ENCODE assay signal across 1 cellular context in the genomic region with DNA sequence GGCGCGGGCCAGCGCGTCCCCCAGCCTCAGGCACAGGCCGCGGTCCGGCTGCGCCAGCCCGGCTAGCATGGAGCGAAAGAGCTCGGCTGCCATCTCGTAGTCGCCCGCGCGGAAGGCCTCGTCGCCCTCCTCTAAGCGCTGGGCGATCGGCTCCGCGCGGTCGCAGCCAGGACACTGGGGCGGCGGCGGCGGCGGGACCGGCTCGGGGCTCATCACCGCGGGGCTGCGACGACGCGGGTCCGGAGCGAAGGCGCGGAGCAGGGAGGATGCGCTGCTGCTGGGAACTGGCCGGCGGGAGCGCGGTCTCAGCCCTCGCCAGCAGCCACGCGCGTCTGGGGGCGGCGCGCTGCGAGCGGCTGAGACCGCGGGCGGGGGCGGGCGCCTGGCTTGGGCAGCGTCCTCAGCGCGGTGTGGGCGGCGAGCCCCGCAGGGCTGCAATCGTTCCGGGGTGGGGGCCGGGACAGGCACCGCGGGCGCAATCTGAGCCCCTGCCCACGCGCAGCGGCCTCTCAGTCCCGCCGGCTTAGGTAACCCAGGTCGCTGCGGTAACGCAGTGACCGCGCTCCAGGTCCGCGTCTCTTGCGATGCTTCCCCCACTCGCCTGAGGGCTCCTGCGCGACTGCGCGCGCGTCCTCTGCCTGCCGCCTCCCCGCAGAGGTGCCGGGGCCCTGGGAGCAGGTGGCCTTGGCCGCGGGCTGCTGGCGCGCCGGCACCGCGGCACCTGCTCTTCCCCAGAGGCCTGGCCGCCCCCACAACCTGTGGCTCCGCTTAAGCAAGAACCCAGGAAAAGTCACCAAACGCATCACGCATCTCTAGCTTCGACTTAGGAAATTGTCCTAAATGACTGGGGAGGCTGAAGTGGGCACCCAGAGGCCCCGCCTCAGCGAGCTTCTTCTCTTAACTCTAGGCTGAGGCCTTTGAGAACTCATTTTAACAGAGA.
TF ChIP-seq lines count a peak whose summit lies in the region.

A gene (minus strand): TSS at position 621 of the 940 bp plus-strand sequence. CDS start 408 bp downstream, at position 213.

TF ChIP-seq in K562, 482 proteins besides CTCF, POLR2A, EP300 and RAD21 (continued from another document and continues in another):
- TF ChIP-seq, protein P1, sequence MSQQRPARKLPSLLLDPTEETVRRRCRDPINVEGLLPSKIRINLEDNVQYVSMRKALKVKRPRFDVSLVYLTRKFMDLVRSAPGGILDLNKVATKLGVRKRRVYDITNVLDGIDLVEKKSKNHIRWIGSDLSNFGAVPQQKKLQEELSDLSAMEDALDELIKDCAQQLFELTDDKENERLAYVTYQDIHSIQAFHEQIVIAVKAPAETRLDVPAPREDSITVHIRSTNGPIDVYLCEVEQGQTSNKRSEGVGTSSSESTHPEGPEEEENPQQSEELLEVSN (IDR thresholded peaks at IDR 0.05; ENCODE audit: borderline replicate concordance in 1 of 2, extremely low read depth in 1 of 2, insufficient read depth in 1 of 2, insufficient read length in 1 of 2, low read depth in 1 of 2, low read length in 1 of 2, poor library complexity in 1 of 2, severe bottlenecking in 1 of 2) = peak; percentile 56 to 81
- TF ChIP-seq TCF3 (CRISPR knock-in tag; IDR thresholded peaks at IDR 0.05) = no peak
- no peak for TF ChIP-seq SRSF7 (optimal IDR thresholded peaks at IDR 0.05; ENCODE audit: low read depth, low read length)
- TF ChIP-seq EGR1 (conservative IDR thresholded peaks at IDR 0.05) = peak; percentile 75
- no peak for TF ChIP-seq ZNF766 (CRISPR knock-in tag; conservative IDR thresholded peaks at IDR 0.05)
- no peak for TF ChIP-seq ZNF436 (CRISPR knock-in tag; IDR thresholded peaks at IDR 0.05)
- TF ChIP-seq, protein P2, sequence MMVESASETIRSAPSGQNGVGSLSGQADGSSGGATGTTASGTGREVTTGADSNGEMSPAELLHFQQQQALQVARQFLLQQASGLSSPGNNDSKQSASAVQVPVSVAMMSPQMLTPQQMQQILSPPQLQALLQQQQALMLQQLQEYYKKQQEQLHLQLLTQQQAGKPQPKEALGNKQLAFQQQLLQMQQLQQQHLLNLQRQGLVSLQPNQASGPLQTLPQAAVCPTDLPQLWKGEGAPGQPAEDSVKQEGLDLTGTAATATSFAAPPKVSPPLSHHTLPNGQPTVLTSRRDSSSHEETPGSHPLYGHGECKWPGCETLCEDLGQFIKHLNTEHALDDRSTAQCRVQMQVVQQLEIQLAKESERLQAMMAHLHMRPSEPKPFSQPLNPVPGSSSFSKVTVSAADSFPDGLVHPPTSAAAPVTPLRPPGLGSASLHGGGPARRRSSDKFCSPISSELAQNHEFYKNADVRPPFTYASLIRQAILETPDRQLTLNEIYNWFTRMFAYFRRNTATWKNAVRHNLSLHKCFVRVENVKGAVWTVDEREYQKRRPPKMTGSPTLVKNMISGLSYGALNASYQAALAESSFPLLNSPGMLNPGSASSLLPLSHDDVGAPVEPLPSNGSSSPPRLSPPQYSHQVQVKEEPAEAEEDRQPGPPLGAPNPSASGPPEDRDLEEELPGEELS (CRISPR knock-in tag; IDR thresholded peaks at IDR 0.05; ENCODE audit: borderline replicate concordance) = no peak
- no peak for TF ChIP-seq MYBL2 (IDR thresholded peaks at IDR 0.05; ENCODE audit: low read depth)
- no peak for TF ChIP-seq MYBL2 (CRISPR knock-in tag; IDR thresholded peaks at IDR 0.05; ENCODE audit: borderline replicate concordance)
- TF ChIP-seq ELF2 (CRISPR knock-in tag; IDR thresholded peaks at IDR 0.05) = no peak
- no peak for TF ChIP-seq KDM5B (IDR thresholded peaks at IDR 0.05; ENCODE audit: insufficient replicate concordance, low read depth, low read length)
- no peak for TF ChIP-seq SRSF3 (IDR thresholded peaks at IDR 0.05; ENCODE audit: insufficient read depth, low read length)
- TF ChIP-seq IFI16 (CRISPR knock-in tag; IDR thresholded peaks at IDR 0.05) = no peak
- TF ChIP-seq POLR2G (IDR thresholded peaks at IDR 0.05; ENCODE audit: low read depth, low read length) = peak; percentile 47
- no peak for TF ChIP-seq JUN (IDR thresholded peaks at IDR 0.05; ENCODE audit: borderline replicate concordance, low read depth, low read length)
- TF ChIP-seq JUN (CRISPR knock-in tag; IDR thresholded peaks at IDR 0.05; ENCODE audit: borderline replicate concordance) = no peak
- no peak for TF ChIP-seq ASH1L (IDR thresholded peaks at IDR 0.05; ENCODE audit: borderline replicate concordance, low read depth, partially characterized antibody)
- no peak for TF ChIP-seq BMI1 (IDR thresholded peaks at IDR 0.05; ENCODE audit: low read length)
- TF ChIP-seq ZNF644 (tag; IDR thresholded peaks at IDR 0.05; ENCODE audit: low read depth) = no peak
- TF ChIP-seq CREB1 (IDR thresholded peaks at IDR 0.05) = peak; percentile 37; the same call in 1 of the 2 replicates
- TF ChIP-seq CREB1 (CRISPR knock-in tag; IDR thresholded peaks at IDR 0.05) = no peak
- no peak for TF ChIP-seq ZNF175 (CRISPR knock-in tag; IDR thresholded peaks at IDR 0.05; ENCODE audit: low read depth)
- no peak for TF ChIP-seq XRCC5 (IDR thresholded peaks at IDR 0.05; ENCODE audit: low read depth, low read length)
- peak; percentile 71 for TF ChIP-seq ZFX (CRISPR knock-in tag; IDR thresholded peaks at IDR 0.05)
- TF ChIP-seq HNRNPLL (IDR thresholded peaks at IDR 0.05; ENCODE audit: low read depth, low read length, poor library complexity, severe bottlenecking) = peak; percentile 62
- TF ChIP-seq MCM3 (IDR thresholded peaks at IDR 0.05) = no peak
- TF ChIP-seq PCBP1 (IDR thresholded peaks at IDR 0.05; ENCODE audit: low read depth, low read length, poor library complexity, severe bottlenecking) = peak; percentile 65
- TF ChIP-seq, protein P3, sequence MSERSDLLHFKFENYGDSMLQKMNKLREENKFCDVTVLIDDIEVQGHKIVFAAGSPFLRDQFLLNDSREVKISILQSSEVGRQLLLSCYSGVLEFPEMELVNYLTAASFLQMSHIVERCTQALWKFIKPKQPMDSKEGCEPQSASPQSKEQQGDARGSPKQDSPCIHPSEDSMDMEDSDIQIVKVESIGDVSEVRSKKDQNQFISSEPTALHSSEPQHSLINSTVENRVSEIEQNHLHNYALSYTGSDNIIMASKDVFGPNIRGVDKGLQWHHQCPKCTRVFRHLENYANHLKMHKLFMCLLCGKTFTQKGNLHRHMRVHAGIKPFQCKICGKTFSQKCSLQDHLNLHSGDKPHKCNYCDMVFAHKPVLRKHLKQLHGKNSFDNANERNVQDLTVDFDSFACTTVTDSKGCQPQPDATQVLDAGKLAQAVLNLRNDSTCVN (CRISPR knock-in tag; IDR thresholded peaks at IDR 0.05) = no peak
- TF ChIP-seq, protein P4, sequence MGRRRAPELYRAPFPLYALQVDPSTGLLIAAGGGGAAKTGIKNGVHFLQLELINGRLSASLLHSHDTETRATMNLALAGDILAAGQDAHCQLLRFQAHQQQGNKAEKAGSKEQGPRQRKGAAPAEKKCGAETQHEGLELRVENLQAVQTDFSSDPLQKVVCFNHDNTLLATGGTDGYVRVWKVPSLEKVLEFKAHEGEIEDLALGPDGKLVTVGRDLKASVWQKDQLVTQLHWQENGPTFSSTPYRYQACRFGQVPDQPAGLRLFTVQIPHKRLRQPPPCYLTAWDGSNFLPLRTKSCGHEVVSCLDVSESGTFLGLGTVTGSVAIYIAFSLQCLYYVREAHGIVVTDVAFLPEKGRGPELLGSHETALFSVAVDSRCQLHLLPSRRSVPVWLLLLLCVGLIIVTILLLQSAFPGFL (CRISPR knock-in tag; IDR thresholded peaks at IDR 0.05) = no peak
- TF ChIP-seq ZNF668 (CRISPR knock-in tag; IDR thresholded peaks at IDR 0.05) = no peak
- TF ChIP-seq LARP7 (IDR thresholded peaks at IDR 0.05) = no peak
- TF ChIP-seq TEAD1 (CRISPR knock-in tag; IDR thresholded peaks at IDR 0.05) = no peak
- no peak for TF ChIP-seq CHD1 (IDR thresholded peaks at IDR 0.05; ENCODE audit: low read length)
- TF ChIP-seq ESRRB (CRISPR knock-in tag; IDR thresholded peaks at IDR 0.05; ENCODE audit: borderline replicate concordance) = no peak
- TF ChIP-seq, protein P5, sequence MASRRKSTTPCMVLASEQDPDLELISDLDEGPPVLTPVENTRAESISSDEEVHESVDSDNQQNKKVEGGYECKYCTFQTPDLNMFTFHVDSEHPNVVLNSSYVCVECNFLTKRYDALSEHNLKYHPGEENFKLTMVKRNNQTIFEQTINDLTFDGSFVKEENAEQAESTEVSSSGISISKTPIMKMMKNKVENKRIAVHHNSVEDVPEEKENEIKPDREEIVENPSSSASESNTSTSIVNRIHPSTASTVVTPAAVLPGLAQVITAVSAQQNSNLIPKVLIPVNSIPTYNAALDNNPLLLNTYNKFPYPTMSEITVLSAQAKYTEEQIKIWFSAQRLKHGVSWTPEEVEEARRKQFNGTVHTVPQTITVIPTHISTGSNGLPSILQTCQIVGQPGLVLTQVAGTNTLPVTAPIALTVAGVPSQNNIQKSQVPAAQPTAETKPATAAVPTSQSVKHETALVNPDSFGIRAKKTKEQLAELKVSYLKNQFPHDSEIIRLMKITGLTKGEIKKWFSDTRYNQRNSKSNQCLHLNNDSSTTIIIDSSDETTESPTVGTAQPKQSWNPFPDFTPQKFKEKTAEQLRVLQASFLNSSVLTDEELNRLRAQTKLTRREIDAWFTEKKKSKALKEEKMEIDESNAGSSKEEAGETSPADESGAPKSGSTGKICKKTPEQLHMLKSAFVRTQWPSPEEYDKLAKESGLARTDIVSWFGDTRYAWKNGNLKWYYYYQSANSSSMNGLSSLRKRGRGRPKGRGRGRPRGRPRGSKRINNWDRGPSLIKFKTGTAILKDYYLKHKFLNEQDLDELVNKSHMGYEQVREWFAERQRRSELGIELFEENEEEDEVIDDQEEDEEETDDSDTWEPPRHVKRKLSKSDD (conservative IDR thresholded peaks at IDR 0.05; ENCODE audit: low read length) = no peak
- no peak for TF ChIP-seq ZNF124 (CRISPR knock-in tag; IDR thresholded peaks at IDR 0.05)
- TF ChIP-seq NUFIP1 (IDR thresholded peaks at IDR 0.05; ENCODE audit: partially characterized antibody) = no peak
- no peak for TF ChIP-seq ARID2 (IDR thresholded peaks at IDR 0.05)
- no peak for TF ChIP-seq MAFG (tag; conservative IDR thresholded peaks at IDR 0.05)
- TF ChIP-seq, protein P6, sequence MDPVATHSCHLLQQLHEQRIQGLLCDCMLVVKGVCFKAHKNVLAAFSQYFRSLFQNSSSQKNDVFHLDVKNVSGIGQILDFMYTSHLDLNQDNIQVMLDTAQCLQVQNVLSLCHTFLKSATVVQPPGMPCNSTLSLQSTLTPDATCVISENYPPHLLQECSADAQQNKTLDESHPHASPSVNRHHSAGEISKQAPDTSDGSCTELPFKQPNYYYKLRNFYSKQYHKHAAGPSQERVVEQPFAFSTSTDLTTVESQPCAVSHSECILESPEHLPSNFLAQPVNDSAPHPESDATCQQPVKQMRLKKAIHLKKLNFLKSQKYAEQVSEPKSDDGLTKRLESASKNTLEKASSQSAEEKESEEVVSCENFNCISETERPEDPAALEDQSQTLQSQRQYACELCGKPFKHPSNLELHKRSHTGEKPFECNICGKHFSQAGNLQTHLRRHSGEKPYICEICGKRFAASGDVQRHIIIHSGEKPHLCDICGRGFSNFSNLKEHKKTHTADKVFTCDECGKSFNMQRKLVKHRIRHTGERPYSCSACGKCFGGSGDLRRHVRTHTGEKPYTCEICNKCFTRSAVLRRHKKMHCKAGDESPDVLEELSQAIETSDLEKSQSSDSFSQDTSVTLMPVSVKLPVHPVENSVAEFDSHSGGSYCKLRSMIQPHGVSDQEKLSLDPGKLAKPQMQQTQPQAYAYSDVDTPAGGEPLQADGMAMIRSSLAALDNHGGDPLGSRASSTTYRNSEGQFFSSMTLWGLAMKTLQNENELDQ (CRISPR knock-in tag; IDR thresholded peaks at IDR 0.05; ENCODE audit: borderline replicate concordance) = no peak
- no peak for TF ChIP-seq TAF1 (IDR thresholded peaks at IDR 0.05; ENCODE audit: control insufficient read depth, extremely low read depth, insufficient read depth, low read length, severe bottlenecking)
- TF ChIP-seq PHF8 (IDR thresholded peaks at IDR 0.05; ENCODE audit: borderline replicate concordance, low read length) = peak; percentile 34; the same call in 1 of the 2 replicates
- TF ChIP-seq FOXA3 (CRISPR knock-in tag; conservative IDR thresholded peaks at IDR 0.05 in 1 of 2, IDR thresholded peaks at IDR 0.05 in 1 of 2) = 0 out of 4 replicates have a peak, but pooled peaks of 1 of the 2 experiments have one; percentile 10
- TF ChIP-seq, protein P7, sequence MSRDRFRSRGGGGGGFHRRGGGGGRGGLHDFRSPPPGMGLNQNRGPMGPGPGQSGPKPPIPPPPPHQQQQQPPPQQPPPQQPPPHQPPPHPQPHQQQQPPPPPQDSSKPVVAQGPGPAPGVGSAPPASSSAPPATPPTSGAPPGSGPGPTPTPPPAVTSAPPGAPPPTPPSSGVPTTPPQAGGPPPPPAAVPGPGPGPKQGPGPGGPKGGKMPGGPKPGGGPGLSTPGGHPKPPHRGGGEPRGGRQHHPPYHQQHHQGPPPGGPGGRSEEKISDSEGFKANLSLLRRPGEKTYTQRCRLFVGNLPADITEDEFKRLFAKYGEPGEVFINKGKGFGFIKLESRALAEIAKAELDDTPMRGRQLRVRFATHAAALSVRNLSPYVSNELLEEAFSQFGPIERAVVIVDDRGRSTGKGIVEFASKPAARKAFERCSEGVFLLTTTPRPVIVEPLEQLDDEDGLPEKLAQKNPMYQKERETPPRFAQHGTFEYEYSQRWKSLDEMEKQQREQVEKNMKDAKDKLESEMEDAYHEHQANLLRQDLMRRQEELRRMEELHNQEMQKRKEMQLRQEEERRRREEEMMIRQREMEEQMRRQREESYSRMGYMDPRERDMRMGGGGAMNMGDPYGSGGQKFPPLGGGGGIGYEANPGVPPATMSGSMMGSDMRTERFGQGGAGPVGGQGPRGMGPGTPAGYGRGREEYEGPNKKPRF (IDR thresholded peaks at IDR 0.05; ENCODE audit: low read depth, low read length) = no peak
- no peak for TF ChIP-seq ZNF551 (CRISPR knock-in tag; IDR thresholded peaks at IDR 0.05)
- TF ChIP-seq ZNF143 (CRISPR knock-in tag; IDR thresholded peaks at IDR 0.05) = no peak
- no peak for TF ChIP-seq ZZZ3 (IDR thresholded peaks at IDR 0.05)
- no peak for TF ChIP-seq MCM2 (IDR thresholded peaks at IDR 0.05; ENCODE audit: low read depth)
- TF ChIP-seq ZNF184 (CRISPR knock-in tag; IDR thresholded peaks at IDR 0.05) = no peak
- no peak for TF ChIP-seq SP2 (IDR thresholded peaks at IDR 0.05; ENCODE audit: extremely low read depth, low read depth, low read length, poor library complexity, severe bottlenecking)
- peak; percentile 44; the same call in 1 of the 2 replicates for TF ChIP-seq RB1 (IDR thresholded peaks at IDR 0.05; ENCODE audit: low read depth)
- TF ChIP-seq SAP30 (IDR thresholded peaks at IDR 0.05; ENCODE audit: borderline replicate concordance, insufficient read depth, low read depth, low read length, poor library complexity, severe bottlenecking) = no peak
- no peak for TF ChIP-seq JUNB (CRISPR knock-in tag; conservative IDR thresholded peaks at IDR 0.05)
- no peak for TF ChIP-seq NFATC3 (IDR thresholded peaks at IDR 0.05)
- no peak for TF ChIP-seq ZNF764 (CRISPR knock-in tag; IDR thresholded peaks at IDR 0.05; ENCODE audit: low read depth)
- no peak for TF ChIP-seq DDX20 (tag; IDR thresholded peaks at IDR 0.05; ENCODE audit: low read depth)
- TF ChIP-seq, protein P8, sequence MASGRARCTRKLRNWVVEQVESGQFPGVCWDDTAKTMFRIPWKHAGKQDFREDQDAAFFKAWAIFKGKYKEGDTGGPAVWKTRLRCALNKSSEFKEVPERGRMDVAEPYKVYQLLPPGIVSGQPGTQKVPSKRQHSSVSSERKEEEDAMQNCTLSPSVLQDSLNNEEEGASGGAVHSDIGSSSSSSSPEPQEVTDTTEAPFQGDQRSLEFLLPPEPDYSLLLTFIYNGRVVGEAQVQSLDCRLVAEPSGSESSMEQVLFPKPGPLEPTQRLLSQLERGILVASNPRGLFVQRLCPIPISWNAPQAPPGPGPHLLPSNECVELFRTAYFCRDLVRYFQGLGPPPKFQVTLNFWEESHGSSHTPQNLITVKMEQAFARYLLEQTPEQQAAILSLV (tag; IDR thresholded peaks at IDR 0.05) = no peak
- no peak for TF ChIP-seq HMG20B (CRISPR knock-in tag; IDR thresholded peaks at IDR 0.05)
